ENCODE assay signal across 1 cellular context in genomic region chr16:23434380-23434779, GRCh38.
TF ChIP-seq lines count a peak whose summit lies in the region.

No MANE protein-coding gene starts in this region.

TF ChIP-seq in SK-N-SH, 30 proteins besides CTCF, POLR2A, EP300 and RAD21 (continued from another document):
- TF ChIP-seq, protein P1, sequence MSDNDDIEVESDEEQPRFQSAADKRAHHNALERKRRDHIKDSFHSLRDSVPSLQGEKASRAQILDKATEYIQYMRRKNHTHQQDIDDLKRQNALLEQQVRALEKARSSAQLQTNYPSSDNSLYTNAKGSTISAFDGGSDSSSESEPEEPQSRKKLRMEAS (IDR thresholded peaks at IDR 0.05; ENCODE audit: low read depth), result no peak
- TF ChIP-seq TEAD4 (IDR thresholded peaks at IDR 0.05; ENCODE audit: borderline replicate concordance, insufficient read depth), result no peak
- no peak for TF ChIP-seq FOSL2 (IDR thresholded peaks at IDR 0.05; ENCODE audit: borderline replicate concordance, low read depth)
- TF ChIP-seq, protein P2, sequence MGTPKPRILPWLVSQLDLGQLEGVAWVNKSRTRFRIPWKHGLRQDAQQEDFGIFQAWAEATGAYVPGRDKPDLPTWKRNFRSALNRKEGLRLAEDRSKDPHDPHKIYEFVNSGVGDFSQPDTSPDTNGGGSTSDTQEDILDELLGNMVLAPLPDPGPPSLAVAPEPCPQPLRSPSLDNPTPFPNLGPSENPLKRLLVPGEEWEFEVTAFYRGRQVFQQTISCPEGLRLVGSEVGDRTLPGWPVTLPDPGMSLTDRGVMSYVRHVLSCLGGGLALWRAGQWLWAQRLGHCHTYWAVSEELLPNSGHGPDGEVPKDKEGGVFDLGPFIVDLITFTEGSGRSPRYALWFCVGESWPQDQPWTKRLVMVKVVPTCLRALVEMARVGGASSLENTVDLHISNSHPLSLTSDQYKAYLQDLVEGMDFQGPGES (IDR thresholded peaks at IDR 0.05; ENCODE audit: low read depth, low read length), result no peak
- no peak for TF ChIP-seq RCOR1 (IDR thresholded peaks at IDR 0.05; ENCODE audit: low read length)
- TF ChIP-seq, protein P3, sequence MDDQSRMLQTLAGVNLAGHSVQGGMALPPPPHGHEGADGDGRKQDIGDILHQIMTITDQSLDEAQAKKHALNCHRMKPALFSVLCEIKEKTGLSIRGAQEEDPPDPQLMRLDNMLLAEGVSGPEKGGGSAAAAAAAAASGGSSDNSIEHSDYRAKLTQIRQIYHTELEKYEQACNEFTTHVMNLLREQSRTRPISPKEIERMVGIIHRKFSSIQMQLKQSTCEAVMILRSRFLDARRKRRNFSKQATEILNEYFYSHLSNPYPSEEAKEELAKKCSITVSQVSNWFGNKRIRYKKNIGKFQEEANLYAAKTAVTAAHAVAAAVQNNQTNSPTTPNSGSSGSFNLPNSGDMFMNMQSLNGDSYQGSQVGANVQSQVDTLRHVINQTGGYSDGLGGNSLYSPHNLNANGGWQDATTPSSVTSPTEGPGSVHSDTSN (IDR thresholded peaks at IDR 0.05), result no peak
